ENCODE assay signal across 3 cellular contexts in genomic region chr1:153549741-153550397, GRCh38.
TF ChIP-seq lines count a peak whose summit lies in the region.

No MANE protein-coding gene starts in this region.

TF ChIP-seq in SK-N-SH, 30 proteins besides CTCF, POLR2A, EP300 and RAD21:
- TF ChIP-seq NRF1 (IDR thresholded peaks at IDR 0.05; ENCODE audit: low read depth, low read length): no peak
- TF ChIP-seq MEF2A (IDR thresholded peaks at IDR 0.05; ENCODE audit: borderline replicate concordance, low read depth): no peak
- no peak for TF ChIP-seq GATA2 (CRISPR knock-in tag; IDR thresholded peaks at IDR 0.05)
- TF ChIP-seq MAX (IDR thresholded peaks at IDR 0.05; ENCODE audit: low read depth): no peak
- no peak for TF ChIP-seq ZBTB33 (IDR thresholded peaks at IDR 0.05; ENCODE audit: borderline replicate concordance, low read depth)
- no peak for TF ChIP-seq RFX5 (IDR thresholded peaks at IDR 0.05; ENCODE audit: low read length)
- no peak for TF ChIP-seq MXI1 (IDR thresholded peaks at IDR 0.05; ENCODE audit: low read depth, low read length)
- no peak for TF ChIP-seq RXRA (IDR thresholded peaks at IDR 0.05; ENCODE audit: borderline replicate concordance, low read depth)
- no peak for TF ChIP-seq SIN3A (IDR thresholded peaks at IDR 0.05; ENCODE audit: borderline replicate concordance, low read depth, low read length)
- TF ChIP-seq, protein P1, sequence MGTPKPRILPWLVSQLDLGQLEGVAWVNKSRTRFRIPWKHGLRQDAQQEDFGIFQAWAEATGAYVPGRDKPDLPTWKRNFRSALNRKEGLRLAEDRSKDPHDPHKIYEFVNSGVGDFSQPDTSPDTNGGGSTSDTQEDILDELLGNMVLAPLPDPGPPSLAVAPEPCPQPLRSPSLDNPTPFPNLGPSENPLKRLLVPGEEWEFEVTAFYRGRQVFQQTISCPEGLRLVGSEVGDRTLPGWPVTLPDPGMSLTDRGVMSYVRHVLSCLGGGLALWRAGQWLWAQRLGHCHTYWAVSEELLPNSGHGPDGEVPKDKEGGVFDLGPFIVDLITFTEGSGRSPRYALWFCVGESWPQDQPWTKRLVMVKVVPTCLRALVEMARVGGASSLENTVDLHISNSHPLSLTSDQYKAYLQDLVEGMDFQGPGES (IDR thresholded peaks at IDR 0.05; ENCODE audit: low read depth, low read length): no peak
- no peak for TF ChIP-seq FOXM1 (IDR thresholded peaks at IDR 0.05; ENCODE audit: low read depth)
- no peak for TF ChIP-seq FOSL2 (IDR thresholded peaks at IDR 0.05; ENCODE audit: borderline replicate concordance, low read depth)

TF ChIP-seq in SK-N-SH treated with all-trans-retinoic acid at 6 μM for 48 hours, 23 proteins besides CTCF, POLR2A, EP300 and RAD21:
- TF ChIP-seq ZNF70 (CRISPR knock-in tag; IDR thresholded peaks at IDR 0.05): no peak
- TF ChIP-seq BACH2 (CRISPR knock-in tag; IDR thresholded peaks at IDR 0.05; ENCODE audit: borderline replicate concordance): no peak
- no peak for TF ChIP-seq PPARA (CRISPR knock-in tag; IDR thresholded peaks at IDR 0.05; ENCODE audit: borderline replicate concordance)
- no peak for TF ChIP-seq SNAI2 (CRISPR knock-in tag; IDR thresholded peaks at IDR 0.05)
- TF ChIP-seq GLIS3 (CRISPR knock-in tag; IDR thresholded peaks at IDR 0.05): no peak
- TF ChIP-seq POU6F1 (CRISPR knock-in tag; IDR thresholded peaks at IDR 0.05; ENCODE audit: borderline replicate concordance, low read depth): no peak
- no peak for TF ChIP-seq CSDC2 (CRISPR knock-in tag; IDR thresholded peaks at IDR 0.05)
- no peak for TF ChIP-seq OSR1 (CRISPR knock-in tag; IDR thresholded peaks at IDR 0.05)
- no peak for TF ChIP-seq CREB5 (CRISPR knock-in tag; IDR thresholded peaks at IDR 0.05; ENCODE audit: low read depth)
- TF ChIP-seq ZC3H10 (CRISPR knock-in tag; IDR thresholded peaks at IDR 0.05): no peak
- TF ChIP-seq, protein P2, sequence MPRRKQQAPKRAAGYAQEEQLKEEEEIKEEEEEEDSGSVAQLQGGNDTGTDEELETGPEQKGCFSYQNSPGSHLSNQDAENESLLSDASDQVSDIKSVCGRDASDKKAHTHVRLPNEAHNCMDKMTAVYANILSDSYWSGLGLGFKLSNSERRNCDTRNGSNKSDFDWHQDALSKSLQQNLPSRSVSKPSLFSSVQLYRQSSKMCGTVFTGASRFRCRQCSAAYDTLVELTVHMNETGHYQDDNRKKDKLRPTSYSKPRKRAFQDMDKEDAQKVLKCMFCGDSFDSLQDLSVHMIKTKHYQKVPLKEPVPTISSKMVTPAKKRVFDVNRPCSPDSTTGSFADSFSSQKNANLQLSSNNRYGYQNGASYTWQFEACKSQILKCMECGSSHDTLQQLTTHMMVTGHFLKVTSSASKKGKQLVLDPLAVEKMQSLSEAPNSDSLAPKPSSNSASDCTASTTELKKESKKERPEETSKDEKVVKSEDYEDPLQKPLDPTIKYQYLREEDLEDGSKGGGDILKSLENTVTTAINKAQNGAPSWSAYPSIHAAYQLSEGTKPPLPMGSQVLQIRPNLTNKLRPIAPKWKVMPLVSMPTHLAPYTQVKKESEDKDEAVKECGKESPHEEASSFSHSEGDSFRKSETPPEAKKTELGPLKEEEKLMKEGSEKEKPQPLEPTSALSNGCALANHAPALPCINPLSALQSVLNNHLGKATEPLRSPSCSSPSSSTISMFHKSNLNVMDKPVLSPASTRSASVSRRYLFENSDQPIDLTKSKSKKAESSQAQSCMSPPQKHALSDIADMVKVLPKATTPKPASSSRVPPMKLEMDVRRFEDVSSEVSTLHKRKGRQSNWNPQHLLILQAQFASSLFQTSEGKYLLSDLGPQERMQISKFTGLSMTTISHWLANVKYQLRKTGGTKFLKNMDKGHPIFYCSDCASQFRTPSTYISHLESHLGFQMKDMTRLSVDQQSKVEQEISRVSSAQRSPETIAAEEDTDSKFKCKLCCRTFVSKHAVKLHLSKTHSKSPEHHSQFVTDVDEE (CRISPR knock-in tag; IDR thresholded peaks at IDR 0.05): no peak

TF ChIP-seq in K562, 482 proteins besides CTCF, POLR2A, EP300 and RAD21:
- TF ChIP-seq YBX1 (IDR thresholded peaks at IDR 0.05): no peak
- TF ChIP-seq, protein P3, sequence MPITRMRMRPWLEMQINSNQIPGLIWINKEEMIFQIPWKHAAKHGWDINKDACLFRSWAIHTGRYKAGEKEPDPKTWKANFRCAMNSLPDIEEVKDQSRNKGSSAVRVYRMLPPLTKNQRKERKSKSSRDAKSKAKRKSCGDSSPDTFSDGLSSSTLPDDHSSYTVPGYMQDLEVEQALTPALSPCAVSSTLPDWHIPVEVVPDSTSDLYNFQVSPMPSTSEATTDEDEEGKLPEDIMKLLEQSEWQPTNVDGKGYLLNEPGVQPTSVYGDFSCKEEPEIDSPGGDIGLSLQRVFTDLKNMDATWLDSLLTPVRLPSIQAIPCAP (CRISPR knock-in tag; IDR thresholded peaks at IDR 0.05; ENCODE audit: borderline replicate concordance): no peak
- TF ChIP-seq TEAD1 (CRISPR knock-in tag; IDR thresholded peaks at IDR 0.05): no peak
- TF ChIP-seq, protein P4, sequence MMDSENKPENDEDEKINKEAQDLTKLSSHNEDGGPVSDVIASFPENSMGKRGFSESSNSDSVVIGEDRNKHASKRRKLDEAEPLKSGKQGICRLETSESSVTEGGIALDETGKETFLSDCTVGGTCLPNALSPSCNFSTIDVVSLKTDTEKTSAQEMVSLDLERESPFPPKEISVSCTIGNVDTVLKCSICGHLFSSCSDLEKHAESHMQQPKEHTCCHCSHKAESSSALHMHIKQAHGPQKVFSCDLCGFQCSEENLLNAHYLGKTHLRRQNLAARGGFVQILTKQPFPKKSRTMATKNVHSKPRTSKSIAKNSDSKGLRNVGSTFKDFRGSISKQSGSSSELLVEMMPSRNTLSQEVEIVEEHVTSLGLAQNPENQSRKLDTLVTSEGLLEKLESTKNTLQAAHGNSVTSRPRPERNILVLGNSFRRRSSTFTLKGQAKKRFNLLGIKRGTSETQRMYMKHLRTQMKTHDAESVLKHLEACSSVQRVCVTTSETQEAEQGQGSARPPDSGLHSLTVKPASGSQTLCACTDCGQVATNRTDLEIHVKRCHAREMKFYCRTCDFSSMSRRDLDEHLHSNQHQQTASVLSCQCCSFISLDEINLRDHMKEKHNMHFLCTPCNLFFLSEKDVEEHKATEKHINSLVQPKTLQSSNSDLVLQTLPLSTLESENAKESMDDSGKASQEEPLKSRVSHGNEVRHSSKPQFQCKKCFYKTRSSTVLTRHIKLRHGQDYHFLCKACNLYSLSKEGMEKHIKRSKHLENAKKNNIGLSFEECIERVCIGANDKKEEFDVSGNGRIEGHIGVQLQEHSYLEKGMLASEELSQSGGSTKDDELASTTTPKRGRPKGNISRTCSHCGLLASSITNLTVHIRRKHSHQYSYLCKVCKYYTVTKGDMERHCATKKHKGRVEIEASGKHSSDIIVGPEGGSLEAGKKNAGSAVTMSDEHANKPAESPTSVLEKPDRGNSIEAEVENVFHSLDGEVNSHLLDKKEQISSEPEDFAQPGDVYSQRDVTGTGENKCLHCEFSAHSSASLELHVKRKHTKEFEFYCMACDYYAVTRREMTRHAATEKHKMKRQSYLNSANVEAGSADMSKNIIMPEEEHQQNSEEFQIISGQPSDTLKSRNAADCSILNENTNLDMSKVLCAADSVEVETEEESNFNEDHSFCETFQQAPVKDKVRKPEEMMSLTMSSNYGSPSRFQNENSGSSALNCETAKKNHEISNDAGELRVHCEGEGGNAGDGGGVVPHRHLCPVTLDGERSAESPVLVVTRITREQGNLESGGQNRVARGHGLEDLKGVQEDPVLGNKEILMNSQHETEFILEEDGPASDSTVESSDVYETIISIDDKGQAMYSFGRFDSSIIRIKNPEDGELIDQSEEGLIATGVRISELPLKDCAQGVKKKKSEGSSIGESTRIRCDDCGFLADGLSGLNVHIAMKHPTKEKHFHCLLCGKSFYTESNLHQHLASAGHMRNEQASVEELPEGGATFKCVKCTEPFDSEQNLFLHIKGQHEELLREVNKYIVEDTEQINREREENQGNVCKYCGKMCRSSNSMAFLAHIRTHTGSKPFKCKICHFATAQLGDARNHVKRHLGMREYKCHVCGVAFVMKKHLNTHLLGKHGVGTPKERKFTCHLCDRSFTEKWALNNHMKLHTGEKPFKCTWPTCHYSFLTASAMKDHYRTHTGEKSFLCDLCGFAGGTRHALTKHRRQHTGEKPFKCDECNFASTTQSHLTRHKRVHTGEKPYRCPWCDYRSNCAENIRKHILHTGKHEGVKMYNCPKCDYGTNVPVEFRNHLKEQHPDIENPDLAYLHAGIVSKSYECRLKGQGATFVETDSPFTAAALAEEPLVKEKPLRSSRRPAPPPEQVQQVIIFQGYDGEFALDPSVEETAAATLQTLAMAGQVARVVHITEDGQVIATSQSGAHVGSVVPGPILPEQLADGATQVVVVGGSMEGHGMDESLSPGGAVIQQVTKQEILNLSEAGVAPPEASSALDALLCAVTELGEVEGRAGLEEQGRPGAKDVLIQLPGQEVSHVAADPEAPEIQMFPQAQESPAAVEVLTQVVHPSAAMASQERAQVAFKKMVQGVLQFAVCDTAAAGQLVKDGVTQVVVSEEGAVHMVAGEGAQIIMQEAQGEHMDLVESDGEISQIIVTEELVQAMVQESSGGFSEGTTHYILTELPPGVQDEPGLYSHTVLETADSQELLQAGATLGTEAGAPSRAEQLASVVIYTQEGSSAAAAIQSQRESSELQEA (IDR thresholded peaks at IDR 0.05; ENCODE audit: low read depth): no peak
- no peak for TF ChIP-seq CBFA2T2 (conservative IDR thresholded peaks at IDR 0.05)
- no peak for TF ChIP-seq ZNF668 (CRISPR knock-in tag; IDR thresholded peaks at IDR 0.05)
- no peak for TF ChIP-seq KAT2B (IDR thresholded peaks at IDR 0.05; ENCODE audit: low read depth, low read length)
- no peak for TF ChIP-seq SMAD2 (IDR thresholded peaks at IDR 0.05; ENCODE audit: low read depth, low read length)
- TF ChIP-seq NR2C2 (CRISPR knock-in tag; IDR thresholded peaks at IDR 0.05): no peak
- no peak for TF ChIP-seq NR2C2 (tag; IDR thresholded peaks at IDR 0.05)
- no peak for TF ChIP-seq CHD7 (IDR thresholded peaks at IDR 0.05; ENCODE audit: low read depth, low read length)
- no peak for TF ChIP-seq SPI1 (IDR thresholded peaks at IDR 0.05; ENCODE audit: borderline replicate concordance, low read depth, low read length)
- TF ChIP-seq U2AF1 (optimal IDR thresholded peaks at IDR 0.05; ENCODE audit: low read depth, low read length): no peak
- TF ChIP-seq SMAD4 (CRISPR knock-in tag; conservative IDR thresholded peaks at IDR 0.05): no peak
- no peak for TF ChIP-seq BRF1 (IDR thresholded peaks at IDR 0.05; ENCODE audit: borderline replicate concordance, extremely low read depth, insufficient read length)
- TF ChIP-seq ZNF175 (CRISPR knock-in tag; IDR thresholded peaks at IDR 0.05; ENCODE audit: low read depth): no peak
TF ChIP-seq in K562: peak in this region for 0.
